In the genomic region with DNA sequence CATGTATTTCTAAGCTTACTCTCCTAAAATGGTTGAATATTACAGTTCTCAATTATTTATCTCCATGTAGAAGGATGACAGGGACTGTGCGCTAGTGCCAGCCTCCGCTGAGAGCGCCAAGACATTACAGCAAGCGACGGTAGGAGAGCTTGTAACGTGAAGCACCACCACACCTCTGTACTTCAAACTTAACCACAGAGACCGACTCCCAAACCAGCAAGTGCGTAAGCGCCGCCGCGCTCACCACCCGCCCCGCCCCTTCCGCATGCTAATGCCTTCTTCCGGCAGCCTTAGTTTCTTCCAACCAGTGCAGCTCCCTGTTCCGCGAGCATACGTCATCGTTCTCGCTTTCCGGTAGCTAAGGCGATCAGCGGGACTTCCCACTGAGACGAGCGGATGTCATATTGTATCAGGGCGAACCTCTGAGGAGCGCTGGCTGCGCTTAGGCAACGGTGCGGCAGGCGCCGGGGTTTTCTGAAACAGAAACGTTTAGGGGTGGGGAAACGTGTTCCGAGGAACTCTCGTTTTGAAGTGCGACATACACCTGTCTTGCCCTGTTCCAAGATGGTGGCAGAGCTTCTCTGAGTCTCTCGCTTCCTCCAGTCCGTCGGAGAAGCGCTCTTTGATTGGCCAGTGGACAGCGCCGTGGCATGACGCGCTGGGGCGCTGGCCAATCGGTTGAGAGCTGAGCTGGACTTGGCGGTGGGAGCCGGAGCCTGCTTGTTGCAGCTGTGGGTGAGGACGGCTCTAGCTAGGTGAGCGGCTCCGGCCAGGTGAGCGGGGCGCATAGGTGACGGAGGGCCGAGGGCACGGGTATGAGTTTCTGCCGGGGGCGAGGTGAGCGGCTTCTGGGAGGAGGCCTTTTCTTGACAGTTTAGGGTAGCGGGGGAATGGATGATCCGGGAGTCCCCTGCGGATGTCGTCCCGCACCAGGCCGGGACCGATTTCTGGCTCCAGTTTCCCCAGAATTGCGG, we compare ENCODE assay signal across 1 cellular context.
TF ChIP-seq lines count a peak whose summit lies in the region.

A gene (plus strand): TSS at position 723 of the 974 bp plus-strand sequence. CDS start 2,896 bp downstream, outside the sequence.

TF ChIP-seq in K562, 482 proteins besides CTCF, POLR2A, EP300 and RAD21 (continued from another document and continues in another):
- TF ChIP-seq, protein P1, sequence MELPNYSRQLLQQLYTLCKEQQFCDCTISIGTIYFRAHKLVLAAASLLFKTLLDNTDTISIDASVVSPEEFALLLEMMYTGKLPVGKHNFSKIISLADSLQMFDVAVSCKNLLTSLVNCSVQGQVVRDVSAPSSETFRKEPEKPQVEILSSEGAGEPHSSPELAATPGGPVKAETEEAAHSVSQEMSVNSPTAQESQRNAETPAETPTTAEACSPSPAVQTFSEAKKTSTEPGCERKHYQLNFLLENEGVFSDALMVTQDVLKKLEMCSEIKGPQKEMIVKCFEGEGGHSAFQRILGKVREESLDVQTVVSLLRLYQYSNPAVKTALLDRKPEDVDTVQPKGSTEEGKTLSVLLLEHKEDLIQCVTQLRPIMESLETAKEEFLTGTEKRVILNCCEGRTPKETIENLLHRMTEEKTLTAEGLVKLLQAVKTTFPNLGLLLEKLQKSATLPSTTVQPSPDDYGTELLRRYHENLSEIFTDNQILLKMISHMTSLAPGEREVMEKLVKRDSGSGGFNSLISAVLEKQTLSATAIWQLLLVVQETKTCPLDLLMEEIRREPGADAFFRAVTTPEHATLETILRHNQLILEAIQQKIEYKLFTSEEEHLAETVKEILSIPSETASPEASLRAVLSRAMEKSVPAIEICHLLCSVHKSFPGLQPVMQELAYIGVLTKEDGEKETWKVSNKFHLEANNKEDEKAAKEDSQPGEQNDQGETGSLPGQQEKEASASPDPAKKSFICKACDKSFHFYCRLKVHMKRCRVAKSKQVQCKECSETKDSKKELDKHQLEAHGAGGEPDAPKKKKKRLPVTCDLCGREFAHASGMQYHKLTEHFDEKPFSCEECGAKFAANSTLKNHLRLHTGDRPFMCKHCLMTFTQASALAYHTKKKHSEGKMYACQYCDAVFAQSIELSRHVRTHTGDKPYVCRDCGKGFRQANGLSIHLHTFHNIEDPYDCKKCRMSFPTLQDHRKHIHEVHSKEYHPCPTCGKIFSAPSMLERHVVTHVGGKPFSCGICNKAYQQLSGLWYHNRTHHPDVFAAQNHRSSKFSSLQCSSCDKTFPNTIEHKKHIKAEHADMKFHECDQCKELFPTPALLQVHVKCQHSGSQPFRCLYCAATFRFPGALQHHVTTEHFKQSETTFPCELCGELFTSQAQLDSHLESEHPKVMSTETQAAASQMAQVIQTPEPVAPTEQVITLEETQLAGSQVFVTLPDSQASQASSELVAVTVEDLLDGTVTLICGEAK (IDR thresholded peaks at IDR 0.05): peak; percentile 84
- TF ChIP-seq, protein P1 (CRISPR knock-in tag; IDR thresholded peaks at IDR 0.05): no peak
- TF ChIP-seq TAF7 (tag; IDR thresholded peaks at IDR 0.05): no peak
- peak; percentile 81 for TF ChIP-seq SUPT5H (IDR thresholded peaks at IDR 0.05)
- peak; percentile 72 for TF ChIP-seq JUND (IDR thresholded peaks at IDR 0.05; ENCODE audit: borderline replicate concordance, low read depth, low read length)
- TF ChIP-seq JUND (tag; IDR thresholded peaks at IDR 0.05; ENCODE audit: borderline replicate concordance, low read depth, low read length): peak; percentile 76; the same call in 2 of the 3 replicates
- TF ChIP-seq, protein P2, sequence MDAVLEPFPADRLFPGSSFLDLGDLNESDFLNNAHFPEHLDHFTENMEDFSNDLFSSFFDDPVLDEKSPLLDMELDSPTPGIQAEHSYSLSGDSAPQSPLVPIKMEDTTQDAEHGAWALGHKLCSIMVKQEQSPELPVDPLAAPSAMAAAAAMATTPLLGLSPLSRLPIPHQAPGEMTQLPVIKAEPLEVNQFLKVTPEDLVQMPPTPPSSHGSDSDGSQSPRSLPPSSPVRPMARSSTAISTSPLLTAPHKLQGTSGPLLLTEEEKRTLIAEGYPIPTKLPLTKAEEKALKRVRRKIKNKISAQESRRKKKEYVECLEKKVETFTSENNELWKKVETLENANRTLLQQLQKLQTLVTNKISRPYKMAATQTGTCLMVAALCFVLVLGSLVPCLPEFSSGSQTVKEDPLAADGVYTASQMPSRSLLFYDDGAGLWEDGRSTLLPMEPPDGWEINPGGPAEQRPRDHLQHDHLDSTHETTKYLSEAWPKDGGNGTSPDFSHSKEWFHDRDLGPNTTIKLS (IDR thresholded peaks at IDR 0.05; ENCODE audit: borderline replicate concordance, low read depth): peak; percentile 73; the same call in 1 of the 2 replicates
- peak; percentile 44 for TF ChIP-seq POLR2AphosphoS5 (IDR thresholded peaks at IDR 0.05; ENCODE audit: control insufficient read depth, insufficient read depth, low read depth, low read length)
- peak; percentile 67 for TF ChIP-seq ZBTB1 (CRISPR knock-in tag; IDR thresholded peaks at IDR 0.05; ENCODE audit: borderline replicate concordance, low read depth)
- TF ChIP-seq, protein P3, sequence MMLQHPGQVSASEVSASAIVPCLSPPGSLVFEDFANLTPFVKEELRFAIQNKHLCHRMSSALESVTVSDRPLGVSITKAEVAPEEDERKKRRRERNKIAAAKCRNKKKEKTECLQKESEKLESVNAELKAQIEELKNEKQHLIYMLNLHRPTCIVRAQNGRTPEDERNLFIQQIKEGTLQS (IDR thresholded peaks at IDR 0.05): peak; percentile 87
- TF ChIP-seq, protein P3 (CRISPR knock-in tag; conservative IDR thresholded peaks at IDR 0.05): no peak
- peak; percentile 67 for TF ChIP-seq PHF20 (IDR thresholded peaks at IDR 0.05; ENCODE audit: partially characterized antibody)
- TF ChIP-seq, protein P4, sequence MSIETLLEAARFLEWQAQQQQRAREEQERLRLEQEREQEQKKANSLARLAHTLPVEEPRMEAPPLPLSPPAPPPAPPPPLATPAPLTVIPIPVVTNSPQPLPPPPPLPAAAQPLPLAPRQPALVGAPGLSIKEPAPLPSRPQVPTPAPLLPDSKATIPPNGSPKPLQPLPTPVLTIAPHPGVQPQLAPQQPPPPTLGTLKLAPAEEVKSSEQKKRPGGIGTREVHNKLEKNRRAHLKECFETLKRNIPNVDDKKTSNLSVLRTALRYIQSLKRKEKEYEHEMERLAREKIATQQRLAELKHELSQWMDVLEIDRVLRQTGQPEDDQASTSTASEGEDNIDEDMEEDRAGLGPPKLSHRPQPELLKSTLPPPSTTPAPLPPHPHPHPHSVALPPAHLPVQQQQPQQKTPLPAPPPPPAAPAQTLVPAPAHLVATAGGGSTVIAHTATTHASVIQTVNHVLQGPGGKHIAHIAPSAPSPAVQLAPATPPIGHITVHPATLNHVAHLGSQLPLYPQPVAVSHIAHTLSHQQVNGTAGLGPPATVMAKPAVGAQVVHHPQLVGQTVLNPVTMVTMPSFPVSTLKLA (conservative IDR thresholded peaks at IDR 0.05): peak; percentile 33 to 81; a peak in 3 of 4 replicates
- TF ChIP-seq CXXC5 (CRISPR knock-in tag; IDR thresholded peaks at IDR 0.05): peak; percentile 86
- TF ChIP-seq, protein P5, sequence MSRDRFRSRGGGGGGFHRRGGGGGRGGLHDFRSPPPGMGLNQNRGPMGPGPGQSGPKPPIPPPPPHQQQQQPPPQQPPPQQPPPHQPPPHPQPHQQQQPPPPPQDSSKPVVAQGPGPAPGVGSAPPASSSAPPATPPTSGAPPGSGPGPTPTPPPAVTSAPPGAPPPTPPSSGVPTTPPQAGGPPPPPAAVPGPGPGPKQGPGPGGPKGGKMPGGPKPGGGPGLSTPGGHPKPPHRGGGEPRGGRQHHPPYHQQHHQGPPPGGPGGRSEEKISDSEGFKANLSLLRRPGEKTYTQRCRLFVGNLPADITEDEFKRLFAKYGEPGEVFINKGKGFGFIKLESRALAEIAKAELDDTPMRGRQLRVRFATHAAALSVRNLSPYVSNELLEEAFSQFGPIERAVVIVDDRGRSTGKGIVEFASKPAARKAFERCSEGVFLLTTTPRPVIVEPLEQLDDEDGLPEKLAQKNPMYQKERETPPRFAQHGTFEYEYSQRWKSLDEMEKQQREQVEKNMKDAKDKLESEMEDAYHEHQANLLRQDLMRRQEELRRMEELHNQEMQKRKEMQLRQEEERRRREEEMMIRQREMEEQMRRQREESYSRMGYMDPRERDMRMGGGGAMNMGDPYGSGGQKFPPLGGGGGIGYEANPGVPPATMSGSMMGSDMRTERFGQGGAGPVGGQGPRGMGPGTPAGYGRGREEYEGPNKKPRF (IDR thresholded peaks at IDR 0.05; ENCODE audit: low read depth, low read length): no peak
- TF ChIP-seq, protein P6, sequence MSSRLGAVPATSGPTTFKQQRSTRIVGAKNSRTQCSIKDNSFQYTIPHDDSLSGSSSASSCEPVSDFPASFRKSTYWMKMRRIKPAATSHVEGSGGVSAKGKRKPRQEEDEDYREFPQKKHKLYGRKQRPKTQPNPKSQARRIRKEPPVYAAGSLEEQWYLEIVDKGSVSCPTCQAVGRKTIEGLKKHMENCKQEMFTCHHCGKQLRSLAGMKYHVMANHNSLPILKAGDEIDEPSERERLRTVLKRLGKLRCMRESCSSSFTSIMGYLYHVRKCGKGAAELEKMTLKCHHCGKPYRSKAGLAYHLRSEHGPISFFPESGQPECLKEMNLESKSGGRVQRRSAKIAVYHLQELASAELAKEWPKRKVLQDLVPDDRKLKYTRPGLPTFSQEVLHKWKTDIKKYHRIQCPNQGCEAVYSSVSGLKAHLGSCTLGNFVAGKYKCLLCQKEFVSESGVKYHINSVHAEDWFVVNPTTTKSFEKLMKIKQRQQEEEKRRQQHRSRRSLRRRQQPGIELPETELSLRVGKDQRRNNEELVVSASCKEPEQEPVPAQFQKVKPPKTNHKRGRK (tag; IDR thresholded peaks at IDR 0.05): no peak
- TF ChIP-seq, protein P7, sequence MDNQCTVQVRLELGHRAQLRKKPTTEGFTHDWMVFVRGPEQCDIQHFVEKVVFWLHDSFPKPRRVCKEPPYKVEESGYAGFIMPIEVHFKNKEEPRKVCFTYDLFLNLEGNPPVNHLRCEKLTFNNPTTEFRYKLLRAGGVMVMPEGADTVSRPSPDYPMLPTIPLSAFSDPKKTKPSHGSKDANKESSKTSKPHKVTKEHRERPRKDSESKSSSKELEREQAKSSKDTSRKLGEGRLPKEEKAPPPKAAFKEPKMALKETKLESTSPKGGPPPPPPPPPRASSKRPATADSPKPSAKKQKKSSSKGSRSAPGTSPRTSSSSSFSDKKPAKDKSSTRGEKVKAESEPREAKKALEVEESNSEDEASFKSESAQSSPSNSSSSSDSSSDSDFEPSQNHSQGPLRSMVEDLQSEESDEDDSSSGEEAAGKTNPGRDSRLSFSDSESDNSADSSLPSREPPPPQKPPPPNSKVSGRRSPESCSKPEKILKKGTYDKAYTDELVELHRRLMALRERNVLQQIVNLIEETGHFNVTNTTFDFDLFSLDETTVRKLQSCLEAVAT (IDR thresholded peaks at IDR 0.05): peak in 1 of 2 experiments; percentile 57; a peak in 1 of 4 replicates
- TF ChIP-seq STAG1 (CRISPR knock-in tag; IDR thresholded peaks at IDR 0.05; ENCODE audit: borderline replicate concordance): no peak
- TF ChIP-seq MAFF (IDR thresholded peaks at IDR 0.05; ENCODE audit: low read length): no peak
- TF ChIP-seq ESRRA (IDR thresholded peaks at IDR 0.05; ENCODE audit: borderline replicate concordance, low read depth): peak; percentile 43; the same call in 1 of the 2 replicates
- peak; percentile 55; the same call in 1 of the 2 replicates for TF ChIP-seq NCOA1 (IDR thresholded peaks at IDR 0.05; ENCODE audit: low read depth)
- no peak for TF ChIP-seq NR2C1 (IDR thresholded peaks at IDR 0.05)
- no peak for TF ChIP-seq NR2C1 (tag; IDR thresholded peaks at IDR 0.05)
- TF ChIP-seq RBM34 (IDR thresholded peaks at IDR 0.05; ENCODE audit: borderline replicate concordance, insufficient read depth, low read length): no peak
- TF ChIP-seq, protein P8, sequence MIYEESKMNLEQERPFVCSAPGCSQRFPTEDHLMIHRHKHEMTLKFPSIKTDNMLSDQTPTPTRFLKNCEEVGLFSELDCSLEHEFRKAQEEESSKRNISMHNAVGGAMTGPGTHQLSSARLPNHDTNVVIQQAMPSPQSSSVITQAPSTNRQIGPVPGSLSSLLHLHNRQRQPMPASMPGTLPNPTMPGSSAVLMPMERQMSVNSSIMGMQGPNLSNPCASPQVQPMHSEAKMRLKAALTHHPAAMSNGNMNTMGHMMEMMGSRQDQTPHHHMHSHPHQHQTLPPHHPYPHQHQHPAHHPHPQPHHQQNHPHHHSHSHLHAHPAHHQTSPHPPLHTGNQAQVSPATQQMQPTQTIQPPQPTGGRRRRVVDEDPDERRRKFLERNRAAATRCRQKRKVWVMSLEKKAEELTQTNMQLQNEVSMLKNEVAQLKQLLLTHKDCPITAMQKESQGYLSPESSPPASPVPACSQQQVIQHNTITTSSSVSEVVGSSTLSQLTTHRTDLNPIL (CRISPR knock-in tag; IDR thresholded peaks at IDR 0.05): no peak
- no peak for TF ChIP-seq CEBPB (tag; IDR thresholded peaks at IDR 0.05)
- peak; percentile 45 for TF ChIP-seq TAF1 (IDR thresholded peaks at IDR 0.05; ENCODE audit: control insufficient read depth, extremely low read depth, insufficient read depth, low read length, severe bottlenecking)
- TF ChIP-seq KDM5B (IDR thresholded peaks at IDR 0.05; ENCODE audit: insufficient replicate concordance, low read depth, low read length): peak; percentile 90
- peak; percentile 51 for TF ChIP-seq RBBP5 (IDR thresholded peaks at IDR 0.05; ENCODE audit: borderline replicate concordance, insufficient read depth, low read length, poor library complexity, severe bottlenecking)
- peak; percentile 71 for TF ChIP-seq C11orf30 (IDR thresholded peaks at IDR 0.05; ENCODE audit: low read depth)
- TF ChIP-seq CBFB (CRISPR knock-in tag; IDR thresholded peaks at IDR 0.05): no peak
- TF ChIP-seq RFX1 (IDR thresholded peaks at IDR 0.05): peak; percentile 77
- TF ChIP-seq CHD1 (IDR thresholded peaks at IDR 0.05; ENCODE audit: low read length): no peak
- TF ChIP-seq PHTF2 (CRISPR knock-in tag; IDR thresholded peaks at IDR 0.05): no peak
